In the genomic region with DNA sequence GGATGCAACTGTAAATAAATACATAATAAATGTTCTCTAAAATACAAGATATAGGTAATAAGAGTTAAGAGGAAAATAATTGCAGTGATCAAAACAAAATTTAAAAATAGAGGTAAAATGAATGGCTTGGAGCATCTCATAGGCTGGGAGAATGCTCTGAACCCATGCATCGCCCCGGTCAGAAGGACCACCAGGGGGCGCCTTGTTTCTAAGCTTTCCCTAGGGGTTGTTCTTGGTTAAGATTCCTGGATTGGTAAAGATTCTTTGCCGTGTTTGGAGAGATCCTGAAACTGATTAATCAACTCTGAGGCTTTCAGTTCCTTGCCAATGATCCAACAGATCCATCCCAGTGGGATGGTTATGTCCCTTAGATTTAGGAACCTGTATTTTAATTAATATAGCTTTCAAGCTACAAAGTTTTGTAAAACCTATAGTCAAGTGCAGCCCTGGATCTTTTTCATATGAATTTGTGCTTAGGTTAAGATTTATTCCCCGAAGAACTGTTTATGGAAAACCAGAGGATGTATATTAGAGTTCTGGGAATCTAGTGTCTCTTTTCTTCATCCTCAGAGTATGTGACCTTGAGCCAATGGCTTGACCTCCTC, we compare ENCODE assay signal across 8 cellular contexts. TPM values are rescaled to one million over a fixed set of nuclear protein-coding genes. Genes with fewer than 3 reads are reported as not detected.
DNase-seq lines count a peak whose midpoint lies in the region; ATAC-seq and TF ChIP-seq lines count a peak whose summit lies in the region.

No MANE protein-coding gene starts in this region.

- no peak overlapping the region for H3K27ac ChIP-seq in C4-2B

- ATAC-seq in HG03064 (IDR thresholded peaks at IDR 0.05; ENCODE audit: low read depth, unreplicated experiment) (peak; percentile 55), memory B cell (ENCODE audit: low read depth) (peak; percentile 93), HG03159 (IDR thresholded peaks at IDR 0.05; ENCODE audit: unreplicated experiment) (no peak)
- peak; percentile 76 for ATAC-seq in activated CD8-positive, alpha-beta T cell treated with anti-CD3 and anti-CD28 coated beads, Interleukin-2, amount 10 ng/mL, durations not matched to agents 7 days and 5 days

- peak; percentile 95 for TF ChIP-seq CTCF in C4-2B (conservative IDR thresholded peaks at IDR 0.05)

- peaks cover 1% of the 10 kb centered on the region for H3K4me1 Mint-ChIP-seq in activated CD8-positive, alpha-beta T cell treated with anti-CD3 and anti-CD28 coated beads, Interleukin-2, amount 10 ng/mL, durations not matched to agents 7 days and 5 days (ENCODE audit: low read depth)
- no peaks in the 10 kb centered on the region for H3K4me1 Mint-ChIP-seq in memory B cell

- CTCF ChIA-PET in activated CD8-positive, alpha-beta T cell treated with anti-CD3 and anti-CD28 coated beads, Interleukin-2, amount 10 ng/mL, durations not matched to agents 7 days and 5 days (lab: Charles Lee), result interaction anchor here (0.7 to 5.7 kb wide), 66 partner anchors 9 to 317 kb away, joined by 3 to 177 read pairs (median 5); a partner anchor contains a TSS

- H3K4me3 Mint-ChIP-seq in activated CD8-positive, alpha-beta T cell treated with anti-CD3 and anti-CD28 coated beads, Interleukin-2, amount 10 ng/mL, durations not matched to agents 7 days and 5 days, result no peak overlapping the region
- H3K4me3 Mint-ChIP-seq in memory B cell, result no peak overlapping the region

- H3K27me3 Mint-ChIP-seq in activated CD8-positive, alpha-beta T cell treated with anti-CD3 and anti-CD28 coated beads, Interleukin-2, amount 10 ng/mL, durations not matched to agents 7 days and 5 days (ENCODE audit: low read depth), result peaks cover 11% of the 10 kb centered on the region
- H3K27me3 Mint-ChIP-seq in memory B cell, result peaks cover 9% of the 10 kb centered on the region

- DNase-seq in NCI-H82 (lab: John Stamatoyannopoulos, UW), result peak; percentile 92
- peak; percentile 89 for DNase-seq in activated CD8-positive, alpha-beta T cell treated with anti-CD3 and anti-CD28 coated beads, Interleukin-2, amount 10 ng/mL, durations not matched to agents 7 days and 5 days
- DNase-seq in effector CD8-positive, alpha-beta T cell (lab: John Stamatoyannopoulos, UW), result peak; percentile 83
- peak; percentile 76 to 83 for DNase-seq in memory B cell (ENCODE audit: low spot score in 2 of 2)
- DNase-seq in stimulated activated CD8-positive, alpha-beta memory T cell treated with anti-CD3 and anti-CD28 coated beads, Interleukin-15, amount 100 ng/mL, for 4 hours (ENCODE audit: low read depth in 2 of 2), result peak; percentile 45 to 78

- POLR2A ChIA-PET in activated CD8-positive, alpha-beta T cell treated with anti-CD3 and anti-CD28 coated beads, Interleukin-2, amount 10 ng/mL, durations not matched to agents 7 days and 5 days (lab: Charles Lee), result interaction anchor here (1.0 to 1.9 kb wide), 4 partner anchors 56 to 123 kb away, joined by 3 to 5 read pairs (median 4); a partner anchor contains a TSS

- H3K27ac Mint-ChIP-seq in activated CD8-positive, alpha-beta T cell treated with anti-CD3 and anti-CD28 coated beads, Interleukin-2, amount 10 ng/mL, durations not matched to agents 7 days and 5 days, result no peak overlapping the region
- H3K27ac Mint-ChIP-seq in memory B cell, result no peak overlapping the region

- no peaks in the 10 kb centered on the region for H3K9me3 Mint-ChIP-seq in activated CD8-positive, alpha-beta T cell treated with anti-CD3 and anti-CD28 coated beads, Interleukin-2, amount 10 ng/mL, durations not matched to agents 7 days and 5 days (ENCODE audit: insufficient read depth)
- H3K9me3 Mint-ChIP-seq in memory B cell, result no peaks in the 10 kb centered on the region

- no peaks in the 10 kb centered on the region for H3K36me3 Mint-ChIP-seq in activated CD8-positive, alpha-beta T cell treated with anti-CD3 and anti-CD28 coated beads, Interleukin-2, amount 10 ng/mL, durations not matched to agents 7 days and 5 days (ENCODE audit: low read depth)
- H3K36me3 Mint-ChIP-seq in memory B cell, result no peaks in the 10 kb centered on the region

RNA-seq across cellular contexts. Expression of a gene that starts 45.3 kb away (rescaled TPM):
- 10 to 100 TPM; 80.1 to 81.6 TPM for total RNA-seq in activated CD8-positive, alpha-beta T cell treated with anti-CD3 and anti-CD28 coated beads, Interleukin-2, amount 10 ng/mL, durations not matched to agents 7 days and 5 days

RNA-seq across cellular contexts. Expression of a gene that starts 55.8 kb away (rescaled TPM):
- total RNA-seq in activated CD8-positive, alpha-beta T cell treated with anti-CD3 and anti-CD28 coated beads, Interleukin-2, amount 10 ng/mL, durations not matched to agents 7 days and 5 days, result 10 to 100 TPM; 97.8 to 98.8 TPM
